ENCODE assay signal across 1 cellular context in genomic region chr3:81985996-81986723, GRCh38.
TF ChIP-seq lines count a peak whose summit lies in the region.

No MANE protein-coding gene starts in this region.

TF ChIP-seq in HepG2, 621 proteins besides CTCF, POLR2A, EP300 and RAD21 (continued from another document and continues in another):
- TF ChIP-seq, protein P1, sequence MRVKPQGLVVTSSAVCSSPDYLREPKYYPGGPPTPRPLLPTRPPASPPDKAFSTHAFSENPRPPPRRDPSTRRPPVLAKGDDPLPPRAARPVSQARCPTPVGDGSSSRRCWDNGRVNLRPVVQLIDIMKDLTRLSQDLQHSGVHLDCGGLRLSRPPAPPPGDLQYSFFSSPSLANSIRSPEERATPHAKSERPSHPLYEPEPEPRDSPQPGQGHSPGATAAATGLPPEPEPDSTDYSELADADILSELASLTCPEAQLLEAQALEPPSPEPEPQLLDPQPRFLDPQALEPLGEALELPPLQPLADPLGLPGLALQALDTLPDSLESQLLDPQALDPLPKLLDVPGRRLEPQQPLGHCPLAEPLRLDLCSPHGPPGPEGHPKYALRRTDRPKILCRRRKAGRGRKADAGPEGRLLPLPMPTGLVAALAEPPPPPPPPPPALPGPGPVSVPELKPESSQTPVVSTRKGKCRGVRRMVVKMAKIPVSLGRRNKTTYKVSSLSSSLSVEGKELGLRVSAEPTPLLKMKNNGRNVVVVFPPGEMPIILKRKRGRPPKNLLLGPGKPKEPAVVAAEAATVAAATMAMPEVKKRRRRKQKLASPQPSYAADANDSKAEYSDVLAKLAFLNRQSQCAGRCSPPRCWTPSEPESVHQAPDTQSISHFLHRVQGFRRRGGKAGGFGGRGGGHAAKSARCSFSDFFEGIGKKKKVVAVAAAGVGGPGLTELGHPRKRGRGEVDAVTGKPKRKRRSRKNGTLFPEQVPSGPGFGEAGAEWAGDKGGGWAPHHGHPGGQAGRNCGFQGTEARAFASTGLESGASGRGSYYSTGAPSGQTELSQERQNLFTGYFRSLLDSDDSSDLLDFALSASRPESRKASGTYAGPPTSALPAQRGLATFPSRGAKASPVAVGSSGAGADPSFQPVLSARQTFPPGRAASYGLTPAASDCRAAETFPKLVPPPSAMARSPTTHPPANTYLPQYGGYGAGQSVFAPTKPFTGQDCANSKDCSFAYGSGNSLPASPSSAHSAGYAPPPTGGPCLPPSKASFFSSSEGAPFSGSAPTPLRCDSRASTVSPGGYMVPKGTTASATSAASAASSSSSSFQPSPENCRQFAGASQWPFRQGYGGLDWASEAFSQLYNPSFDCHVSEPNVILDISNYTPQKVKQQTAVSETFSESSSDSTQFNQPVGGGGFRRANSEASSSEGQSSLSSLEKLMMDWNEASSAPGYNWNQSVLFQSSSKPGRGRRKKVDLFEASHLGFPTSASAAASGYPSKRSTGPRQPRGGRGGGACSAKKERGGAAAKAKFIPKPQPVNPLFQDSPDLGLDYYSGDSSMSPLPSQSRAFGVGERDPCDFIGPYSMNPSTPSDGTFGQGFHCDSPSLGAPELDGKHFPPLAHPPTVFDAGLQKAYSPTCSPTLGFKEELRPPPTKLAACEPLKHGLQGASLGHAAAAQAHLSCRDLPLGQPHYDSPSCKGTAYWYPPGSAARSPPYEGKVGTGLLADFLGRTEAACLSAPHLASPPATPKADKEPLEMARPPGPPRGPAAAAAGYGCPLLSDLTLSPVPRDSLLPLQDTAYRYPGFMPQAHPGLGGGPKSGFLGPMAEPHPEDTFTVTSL (CRISPR knock-in tag; IDR thresholded peaks at IDR 0.05; ENCODE audit: borderline replicate concordance): no peak
- TF ChIP-seq, protein P2, sequence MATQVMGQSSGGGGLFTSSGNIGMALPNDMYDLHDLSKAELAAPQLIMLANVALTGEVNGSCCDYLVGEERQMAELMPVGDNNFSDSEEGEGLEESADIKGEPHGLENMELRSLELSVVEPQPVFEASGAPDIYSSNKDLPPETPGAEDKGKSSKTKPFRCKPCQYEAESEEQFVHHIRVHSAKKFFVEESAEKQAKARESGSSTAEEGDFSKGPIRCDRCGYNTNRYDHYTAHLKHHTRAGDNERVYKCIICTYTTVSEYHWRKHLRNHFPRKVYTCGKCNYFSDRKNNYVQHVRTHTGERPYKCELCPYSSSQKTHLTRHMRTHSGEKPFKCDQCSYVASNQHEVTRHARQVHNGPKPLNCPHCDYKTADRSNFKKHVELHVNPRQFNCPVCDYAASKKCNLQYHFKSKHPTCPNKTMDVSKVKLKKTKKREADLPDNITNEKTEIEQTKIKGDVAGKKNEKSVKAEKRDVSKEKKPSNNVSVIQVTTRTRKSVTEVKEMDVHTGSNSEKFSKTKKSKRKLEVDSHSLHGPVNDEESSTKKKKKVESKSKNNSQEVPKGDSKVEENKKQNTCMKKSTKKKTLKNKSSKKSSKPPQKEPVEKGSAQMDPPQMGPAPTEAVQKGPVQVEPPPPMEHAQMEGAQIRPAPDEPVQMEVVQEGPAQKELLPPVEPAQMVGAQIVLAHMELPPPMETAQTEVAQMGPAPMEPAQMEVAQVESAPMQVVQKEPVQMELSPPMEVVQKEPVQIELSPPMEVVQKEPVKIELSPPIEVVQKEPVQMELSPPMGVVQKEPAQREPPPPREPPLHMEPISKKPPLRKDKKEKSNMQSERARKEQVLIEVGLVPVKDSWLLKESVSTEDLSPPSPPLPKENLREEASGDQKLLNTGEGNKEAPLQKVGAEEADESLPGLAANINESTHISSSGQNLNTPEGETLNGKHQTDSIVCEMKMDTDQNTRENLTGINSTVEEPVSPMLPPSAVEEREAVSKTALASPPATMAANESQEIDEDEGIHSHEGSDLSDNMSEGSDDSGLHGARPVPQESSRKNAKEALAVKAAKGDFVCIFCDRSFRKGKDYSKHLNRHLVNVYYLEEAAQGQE (IDR thresholded peaks at IDR 0.05; ENCODE audit: borderline replicate concordance in 1 of 2, low read depth in 1 of 2, low read length in 2 of 2): 0 out of 4 replicates have a peak, but pooled peaks of 1 of the 2 experiments have one; percentile 8
- TF ChIP-seq KMT2B (CRISPR knock-in tag; IDR thresholded peaks at IDR 0.05) (peak; percentile 70), ZNF513 (CRISPR knock-in tag; conservative IDR thresholded peaks at IDR 0.05) (no peak), ZNF451 (CRISPR knock-in tag; IDR thresholded peaks at IDR 0.05) (no peak), THAP7 (CRISPR knock-in tag; IDR thresholded peaks at IDR 0.05) (no peak), ZNF841 (CRISPR knock-in tag; IDR thresholded peaks at IDR 0.05; ENCODE audit: borderline replicate concordance) (no peak), ZNF761 (CRISPR knock-in tag; conservative IDR thresholded peaks at IDR 0.05) (no peak), ZNF430 (CRISPR knock-in tag; IDR thresholded peaks at IDR 0.05) (0 out of 2 replicates have a peak, but pooled peaks have one; percentile 12), HNRNPL (IDR thresholded peaks at IDR 0.05; ENCODE audit: low read depth, low read length) (no peak), BRD4 (CRISPR knock-in tag; IDR thresholded peaks at IDR 0.05) (no peak), ZNF350 (CRISPR knock-in tag; IDR thresholded peaks at IDR 0.05; ENCODE audit: borderline replicate concordance, low read depth) (no peak; the same call in 1 of the 2 replicates), AGO1 (IDR thresholded peaks at IDR 0.05; ENCODE audit: low read depth, low read length, poor library complexity, severe bottlenecking) (no peak), GATAD2A (CRISPR knock-in tag; IDR thresholded peaks at IDR 0.05) (peak; percentile 42; the same call in 1 of the 2 replicates), ZNF343 (CRISPR knock-in tag; IDR thresholded peaks at IDR 0.05) (no peak), KDM2A (CRISPR knock-in tag; IDR thresholded peaks at IDR 0.05; ENCODE audit: borderline replicate concordance, low read depth) (0 out of 2 replicates have a peak, but pooled peaks have one; percentile 23), TP53 (CRISPR knock-in tag; conservative IDR thresholded peaks at IDR 0.05) (no peak), DZIP1 (CRISPR knock-in tag; IDR thresholded peaks at IDR 0.05) (no peak), ZSCAN29 (CRISPR knock-in tag; conservative IDR thresholded peaks at IDR 0.05) (no peak), ZNF225 (CRISPR knock-in tag; IDR thresholded peaks at IDR 0.05) (no peak), ZNF34 (CRISPR knock-in tag; IDR thresholded peaks at IDR 0.05; ENCODE audit: borderline replicate concordance) (no peak), ZNF274 (CRISPR knock-in tag; IDR thresholded peaks at IDR 0.05) (no peak), DDIT3 (CRISPR knock-in tag; IDR thresholded peaks at IDR 0.05) (no peak), NFKB2 (CRISPR knock-in tag; IDR thresholded peaks at IDR 0.05; ENCODE audit: borderline replicate concordance) (no peak), ZNF383 (CRISPR knock-in tag; IDR thresholded peaks at IDR 0.05; ENCODE audit: borderline replicate concordance) (no peak), ZFP62 (CRISPR knock-in tag; IDR thresholded peaks at IDR 0.05) (no peak), ZNF878 (CRISPR knock-in tag; IDR thresholded peaks at IDR 0.05) (no peak), HNF4A (CRISPR knock-in tag; IDR thresholded peaks at IDR 0.05) (no peak), JDP2 (CRISPR knock-in tag; IDR thresholded peaks at IDR 0.05; ENCODE audit: borderline replicate concordance) (no peak), ZNF33A (CRISPR knock-in tag; IDR thresholded peaks at IDR 0.05; ENCODE audit: borderline replicate concordance) (0 out of 2 replicates have a peak, but pooled peaks have one; percentile 45), ATAD3A (CRISPR knock-in tag; IDR thresholded peaks at IDR 0.05) (no peak), YY1 (IDR thresholded peaks at IDR 0.05; ENCODE audit: insufficient read depth, insufficient replicate concordance, low read depth, low read length) (no peak), ZNF850 (CRISPR knock-in tag; conservative IDR thresholded peaks at IDR 0.05) (no peak), KLF15 (CRISPR knock-in tag; IDR thresholded peaks at IDR 0.05; ENCODE audit: borderline replicate concordance) (no peak), ZSCAN12 (CRISPR knock-in tag; IDR thresholded peaks at IDR 0.05) (no peak), ZNF747 (CRISPR knock-in tag; IDR thresholded peaks at IDR 0.05; ENCODE audit: borderline replicate concordance) (no peak), SETDB1 (CRISPR knock-in tag; IDR thresholded peaks at IDR 0.05; ENCODE audit: borderline replicate concordance) (no peak), CHD2 (IDR thresholded peaks at IDR 0.05; ENCODE audit: low read depth, low read length) (no peak), ZNF589 (CRISPR knock-in tag; conservative IDR thresholded peaks at IDR 0.05) (no peak), HNRNPUL1 (IDR thresholded peaks at IDR 0.05; ENCODE audit: low read depth, low read length) (no peak), ELF4 (CRISPR knock-in tag; IDR thresholded peaks at IDR 0.05; ENCODE audit: borderline replicate concordance) (no peak)
- TF ChIP-seq, protein P3, sequence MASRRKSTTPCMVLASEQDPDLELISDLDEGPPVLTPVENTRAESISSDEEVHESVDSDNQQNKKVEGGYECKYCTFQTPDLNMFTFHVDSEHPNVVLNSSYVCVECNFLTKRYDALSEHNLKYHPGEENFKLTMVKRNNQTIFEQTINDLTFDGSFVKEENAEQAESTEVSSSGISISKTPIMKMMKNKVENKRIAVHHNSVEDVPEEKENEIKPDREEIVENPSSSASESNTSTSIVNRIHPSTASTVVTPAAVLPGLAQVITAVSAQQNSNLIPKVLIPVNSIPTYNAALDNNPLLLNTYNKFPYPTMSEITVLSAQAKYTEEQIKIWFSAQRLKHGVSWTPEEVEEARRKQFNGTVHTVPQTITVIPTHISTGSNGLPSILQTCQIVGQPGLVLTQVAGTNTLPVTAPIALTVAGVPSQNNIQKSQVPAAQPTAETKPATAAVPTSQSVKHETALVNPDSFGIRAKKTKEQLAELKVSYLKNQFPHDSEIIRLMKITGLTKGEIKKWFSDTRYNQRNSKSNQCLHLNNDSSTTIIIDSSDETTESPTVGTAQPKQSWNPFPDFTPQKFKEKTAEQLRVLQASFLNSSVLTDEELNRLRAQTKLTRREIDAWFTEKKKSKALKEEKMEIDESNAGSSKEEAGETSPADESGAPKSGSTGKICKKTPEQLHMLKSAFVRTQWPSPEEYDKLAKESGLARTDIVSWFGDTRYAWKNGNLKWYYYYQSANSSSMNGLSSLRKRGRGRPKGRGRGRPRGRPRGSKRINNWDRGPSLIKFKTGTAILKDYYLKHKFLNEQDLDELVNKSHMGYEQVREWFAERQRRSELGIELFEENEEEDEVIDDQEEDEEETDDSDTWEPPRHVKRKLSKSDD (CRISPR knock-in tag; IDR thresholded peaks at IDR 0.05; ENCODE audit: low read depth): no peak
- TF ChIP-seq, protein P4, sequence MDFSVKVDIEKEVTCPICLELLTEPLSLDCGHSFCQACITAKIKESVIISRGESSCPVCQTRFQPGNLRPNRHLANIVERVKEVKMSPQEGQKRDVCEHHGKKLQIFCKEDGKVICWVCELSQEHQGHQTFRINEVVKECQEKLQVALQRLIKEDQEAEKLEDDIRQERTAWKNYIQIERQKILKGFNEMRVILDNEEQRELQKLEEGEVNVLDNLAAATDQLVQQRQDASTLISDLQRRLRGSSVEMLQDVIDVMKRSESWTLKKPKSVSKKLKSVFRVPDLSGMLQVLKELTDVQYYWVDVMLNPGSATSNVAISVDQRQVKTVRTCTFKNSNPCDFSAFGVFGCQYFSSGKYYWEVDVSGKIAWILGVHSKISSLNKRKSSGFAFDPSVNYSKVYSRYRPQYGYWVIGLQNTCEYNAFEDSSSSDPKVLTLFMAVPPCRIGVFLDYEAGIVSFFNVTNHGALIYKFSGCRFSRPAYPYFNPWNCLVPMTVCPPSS (IDR thresholded peaks at IDR 0.05): no peak
- TF ChIP-seq, protein P5, sequence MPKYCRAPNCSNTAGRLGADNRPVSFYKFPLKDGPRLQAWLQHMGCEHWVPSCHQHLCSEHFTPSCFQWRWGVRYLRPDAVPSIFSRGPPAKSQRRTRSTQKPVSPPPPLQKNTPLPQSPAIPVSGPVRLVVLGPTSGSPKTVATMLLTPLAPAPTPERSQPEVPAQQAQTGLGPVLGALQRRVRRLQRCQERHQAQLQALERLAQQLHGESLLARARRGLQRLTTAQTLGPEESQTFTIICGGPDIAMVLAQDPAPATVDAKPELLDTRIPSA (CRISPR knock-in tag; IDR thresholded peaks at IDR 0.05; ENCODE audit: borderline replicate concordance): no peak
